In genomic region chr19:40542197-40542859, GRCh38 we compare ENCODE assay signal across 11 cellular contexts. TPM values are rescaled to one million over a fixed set of nuclear protein-coding genes. Genes with fewer than 3 reads are reported as not detected.
A peak's percentile ranks its signal among the peaks of the same experiment; 100 is the strongest.
DNase-seq lines count a peak whose midpoint lies in the region; ATAC-seq and TF ChIP-seq lines count a peak whose summit lies in the region.
"Had no signal": no experiment of that assay in that cellular context is flagged by ENCODE, and none has a peak within 500 bp of the region (broad histone marks: within the 10 kb centered on the region; RNA-seq: fewer than 3 reads in every experiment).

No MANE protein-coding gene starts in this region.

- TF ChIP-seq EP300 in gastroesophageal sphincter (IDR thresholded peaks at IDR 0.05): no peak
- no peak for TF ChIP-seq EP300 in sigmoid colon (IDR thresholded peaks at IDR 0.05)

- WGBS in gastroesophageal sphincter (ENCODE audit: low coverage in 1 of 2), 2 donors: 53% methylated on average over 5 of the region's 6 CpGs; no CpG with 5 or more reads in 1 of the 2 donors
- 13 to 36% methylated on average over 6 of the region's 6 CpGs for WGBS in sigmoid colon, 2 donors

- intact Hi-C loops in sigmoid colon (cut with DNase I): no loop called here

- TF ChIP-seq POLR2A in gastroesophageal sphincter (IDR thresholded peaks at IDR 0.05) (no peak), sigmoid colon (IDR thresholded peaks at IDR 0.05) (no peak)

- peak; percentile 89 for ATAC-seq in gastroesophageal sphincter
- ATAC-seq in GM19351 (IDR thresholded peaks at IDR 0.05; ENCODE audit: unreplicated experiment): no peak
- no peak for ATAC-seq in GM21423 (IDR thresholded peaks at IDR 0.05; ENCODE audit: unreplicated experiment)
- no peak for ATAC-seq in GM18909 (IDR thresholded peaks at IDR 0.05; ENCODE audit: poor library complexity, unreplicated experiment)

- H3K36me3 ChIP-seq in gastroesophageal sphincter (no peaks in the 10 kb centered on the region), sigmoid colon (no peaks in the 10 kb centered on the region)

- no peak for TF ChIP-seq CTCF in gastroesophageal sphincter (IDR thresholded peaks at IDR 0.05)
- TF ChIP-seq CTCF in sigmoid colon (IDR thresholded peaks at IDR 0.05): no peak

- peaks cover 0 to 23% (median 0%) of the 10 kb centered on the region in 3 donors for H3K4me1 ChIP-seq in gastroesophageal sphincter
- H3K4me1 ChIP-seq in sigmoid colon: no peaks in the 10 kb centered on the region
- H3K4me1 ChIP-seq: Caco-2 had no signal

- H3K27me3 ChIP-seq in gastroesophageal sphincter: no peaks in the 10 kb centered on the region
- no peaks in the 10 kb centered on the region for H3K27me3 ChIP-seq in sigmoid colon

- DNase-seq in GM04503 (ENCODE audit: low read depth) (peak; percentile 11), NCI-H82 treated with DMSO at 0.1 percent for 48 hours (lab: John Stamatoyannopoulos, UW; ENCODE audit: unreplicated experiment) (peak; percentile 97), sigmoid colon (peak; percentile 95)
- no peak for DNase-seq in stimulated activated CD8-positive, alpha-beta memory T cell treated with anti-CD3 and anti-CD28 coated beads, Interleukin-4, amount 100 ng/mL, for 48 hours
- DNase-seq: activated T-cell treated with anti-CD3 and anti-CD28 coated beads, Interleukin-2, amount 50 U/mL, for 48 hours; Caco-2; naive B cell had no signal

- H3K4me3 ChIP-seq in gastroesophageal sphincter (no peak overlapping the region), sigmoid colon (no peak overlapping the region)

- peaks cover 0 to 3% (median 0%) of the 10 kb centered on the region in 3 donors for H3K9me3 ChIP-seq in gastroesophageal sphincter
- H3K9me3 ChIP-seq in sigmoid colon: peaks cover 0 to 3% (median 0%) of the 10 kb centered on the region in 4 donors

- peak overlapping the region in 2 of 4 donors; percentile 27 to 35 for H3K27ac ChIP-seq in gastroesophageal sphincter
- H3K27ac ChIP-seq in sigmoid colon: peak overlapping the region in 2 of 4 donors; percentile 4 to 17

RNA-seq across cellular contexts. Expression of gene SHKBP1, which starts 34.3 kb away (rescaled TPM):
- 10 to 100 TPM; 30.3 to 50.1 (median 37.7) TPM for total RNA-seq in gastroesophageal sphincter
- total RNA-seq in sigmoid colon: 10 to 100 TPM; 15.9 to 36.3 (median 33.8) TPM
- polyA plus RNA-seq in sigmoid colon: 10 to 100 TPM; 50.2 to 81.0 (median 52.9) TPM

RNA-seq across cellular contexts. Expression of gene LTBP4, which starts 58.8 kb away (rescaled TPM):
- total RNA-seq in gastroesophageal sphincter (100 to 1,000 TPM; 199 to 369 (median 320) TPM), sigmoid colon (100 to 1,000 TPM; 107 to 206 (median 176) TPM)
- polyA plus RNA-seq in sigmoid colon: 100 to 1,000 TPM in 1 of 3 donors, 10 to 100 TPM in 2; 31.9 to 118 (median 41.4) TPM
